Comparison of ENCODE assay signal across 33 cellular contexts in genomic region chr11:85795712-85796487, GRCh38. TPM values are rescaled to one million over a fixed set of nuclear protein-coding genes. Genes with fewer than 3 reads are reported as not detected.
"Had no signal": no experiment of that assay in that cellular context is flagged by ENCODE, and none has a peak within 500 bp of the region (broad histone marks: within the 10 kb centered on the region; RNA-seq: fewer than 3 reads in every experiment).

No MANE protein-coding gene starts in this region.

- H3K4me3 ChIP-seq: lower lobe of right lung, mucosa of descending colon, sigmoid colon, smooth muscle cell, testis, vagina had no signal

- H3K27ac ChIP-seq: lower lobe of right lung, sigmoid colon, testis, vagina had no signal

- H3K9me3 Mint-ChIP-seq: activated B cell treated with CpG ODN at 0.5 μM for 24 hours; activated naive CD4-positive, alpha-beta T cell treated with anti-CD3 and anti-CD28 coated beads, Interleukin-2, amount 50 U/mL, for 72 hours; activated T-cell treated with anti-CD3 and anti-CD28 coated beads, Interleukin-2, amount 50 U/mL, for 24 hours; activated T-helper 17 cell treated with anti-CD3 and anti-CD28 coated beads, Interleukin-2, amount 50 U/mL, for 72 hours; naive B cell; stimulated activated naive B cell treated with anti-CD40 and anti-IgM and Interleukin-4, amounts not matched to agents 10 μg/mL and 1 μg/mL and 100 μg/mL, for 72 hours had no signal

- H3K36me3 Mint-ChIP-seq: activated naive CD4-positive, alpha-beta T cell treated with anti-CD3 and anti-CD28 coated beads, Interleukin-2, amount 50 U/mL, for 72 hours; brain; naive B cell; stimulated activated naive B cell treated with anti-CD40 and anti-IgM and Interleukin-4, amounts not matched to agents 10 μg/mL and 1 μg/mL and 100 μg/mL, for 72 hours had no signal

- ATAC-seq: activated CD4-positive, alpha-beta T cell treated with anti-CD3 and anti-CD28 coated beads for 36 hours; activated naive CD4-positive, alpha-beta T cell treated with anti-CD3 and anti-CD28 coated beads, Interleukin-2, amount 50 U/mL, for 72 hours; activated T-helper 17 cell treated with anti-CD3 and anti-CD28 coated beads, Interleukin-2, amount 50 U/mL, for 72 hours; lower lobe of right lung; mucosa of descending colon; stimulated activated naive B cell treated with anti-CD40 and anti-IgM and Interleukin-4, amounts not matched to agents 10 μg/mL and 1 μg/mL and 100 μg/mL, for 72 hours had no signal

- H3K27ac Mint-ChIP-seq: activated B cell treated with CpG ODN at 0.5 μM for 24 hours; activated CD4-positive, alpha-beta T cell treated with anti-CD3 and anti-CD28 coated beads for 36 hours; activated naive CD4-positive, alpha-beta T cell treated with anti-CD3 and anti-CD28 coated beads, Interleukin-2, amount 50 U/mL, for 72 hours; activated T-cell treated with anti-CD3 and anti-CD28 coated beads, Interleukin-2, amount 50 U/mL, for 24 hours; activated T-helper 17 cell treated with anti-CD3 and anti-CD28 coated beads, Interleukin-2, amount 50 U/mL, for 72 hours; progenitor cell of endocrine pancreas; stimulated activated naive B cell treated with anti-CD40 and anti-IgM and Interleukin-4, amounts not matched to agents 10 μg/mL and 1 μg/mL and 100 μg/mL, for 72 hours had no signal

- DNase-seq: activated B cell treated with CpG ODN at 0.5 μM for 24 hours; activated CD4-positive, alpha-beta T cell treated with anti-CD3 and anti-CD28 coated beads for 36 hours; activated CD4-positive, alpha-beta T cell treated with anti-CD3 and anti-CD28 coated beads, Interleukin-2, amount 50 U/mL, for 4 hours; activated CD8-positive, alpha-beta memory T cell treated with anti-CD3 and anti-CD28 coated beads for 24 hours; activated CD8-positive, alpha-beta memory T cell treated with anti-CD3 and anti-CD28 coated beads, Interleukin-2, amount 50 U/mL, for 4 hours; activated T-cell treated with anti-CD3 and anti-CD28 coated beads, Interleukin-2, amount 50 U/mL, for 24 hours; aorta; caudate nucleus; dermis blood vessel endothelial cell; effector CD8-positive, alpha-beta T cell; erythroblast; head of caudate nucleus; lower lobe of right lung; mesendoderm; mucosa of descending colon; naive B cell; retina; sigmoid colon; stimulated activated CD4-positive, alpha-beta T cell treated with anti-CD3 and anti-CD28 coated beads, Interleukin-15, amount 100 ng/mL, for 24 hours; stimulated activated naive B cell treated with anti-CD40 and anti-IgM and Interleukin-4, amounts not matched to agents 10 μg/mL and 1 μg/mL and 100 μg/mL, for 72 hours; T1000; testis; trophoblast cell had no signal

- H3K4me2 ChIP-seq: smooth muscle cell had no signal

- H3K4me1 ChIP-seq: lower lobe of right lung, sigmoid colon, testis, vagina had no signal

- H3K9me3 ChIP-seq: lower lobe of right lung, mucosa of descending colon, sigmoid colon, testis, vagina had no signal

- H3K27me3 Mint-ChIP-seq: activated B cell treated with CpG ODN at 0.5 μM for 24 hours; activated CD4-positive, alpha-beta T cell treated with anti-CD3 and anti-CD28 coated beads for 36 hours; activated T-cell treated with anti-CD3 and anti-CD28 coated beads, Interleukin-2, amount 50 U/mL, for 24 hours; activated T-helper 17 cell treated with anti-CD3 and anti-CD28 coated beads, Interleukin-2, amount 50 U/mL, for 72 hours; stimulated activated naive B cell treated with anti-CD40 and anti-IgM and Interleukin-4, amounts not matched to agents 10 μg/mL and 1 μg/mL and 100 μg/mL, for 72 hours had no signal

- H3K4me3 Mint-ChIP-seq: activated B cell treated with CpG ODN at 0.5 μM for 24 hours; activated CD4-positive, alpha-beta T cell treated with anti-CD3 and anti-CD28 coated beads for 36 hours; activated T-cell treated with anti-CD3 and anti-CD28 coated beads, Interleukin-2, amount 50 U/mL, for 24 hours; activated T-helper 17 cell treated with anti-CD3 and anti-CD28 coated beads, Interleukin-2, amount 50 U/mL, for 72 hours; naive B cell; stimulated activated naive B cell treated with anti-CD40 and anti-IgM and Interleukin-4, amounts not matched to agents 10 μg/mL and 1 μg/mL and 100 μg/mL, for 72 hours had no signal

- H3K27me3 ChIP-seq: sigmoid colon, testis, vagina had no signal

- H3K4me1 Mint-ChIP-seq: activated B cell treated with CpG ODN at 0.5 μM for 24 hours; naive B cell; stimulated activated naive B cell treated with anti-CD40 and anti-IgM and Interleukin-4, amounts not matched to agents 10 μg/mL and 1 μg/mL and 100 μg/mL, for 72 hours had no signal

- H3K36me3 ChIP-seq: lower lobe of right lung, sigmoid colon, vagina had no signal

- FAIRE-seq: frontal cortex, keratinocyte had no signal

RNA-seq across cellular contexts. Expression of gene CCDC83, which starts 59.3 kb away (rescaled TPM):
- total RNA-seq: activated B cell treated with CpG ODN at 0.5 μM for 24 hours; activated CD4-positive, alpha-beta T cell treated with anti-CD3 and anti-CD28 coated beads for 36 hours; activated T-helper 17 cell treated with anti-CD3 and anti-CD28 coated beads, Interleukin-2, amount 50 U/mL, for 72 hours; aorta; dermis blood vessel endothelial cell; frontal cortex; lower lobe of right lung; mucosa of descending colon; osteocyte; progenitor cell of endocrine pancreas; sigmoid colon; smooth muscle cell; vagina had no signal
- polyA plus RNA-seq: adipose tissue, aorta, keratinocyte, sigmoid colon, smooth muscle cell had no signal
